In genomic region chr7:8143151-8143874, GRCh38 we compare ENCODE assay signal across 12 cellular contexts.
DNase-seq lines count a peak whose midpoint lies in the region; ATAC-seq, FAIRE-seq and TF ChIP-seq lines count a peak whose summit lies in the region.
"Had no signal": no experiment of that assay in that cellular context is flagged by ENCODE, and none has a peak within 500 bp of the region (broad histone marks: within the 10 kb centered on the region; RNA-seq: fewer than 3 reads in every experiment).

No MANE protein-coding gene starts in this region.

- H3K27ac Mint-ChIP-seq in CD4-positive, CD25-positive, alpha-beta regulatory T cell = peak overlapping the region; percentile 86 to 96 (median 93)
- H3K27ac Mint-ChIP-seq: H9 had no signal

- peak; percentile 38 to 53 for ATAC-seq in CD4-positive, CD25-positive, alpha-beta regulatory T cell (ENCODE audit: low read depth in 2 of 2)
- ATAC-seq in GM19035 (IDR thresholded peaks at IDR 0.05; ENCODE audit: unreplicated experiment) = peak; percentile 60
- peak; percentile 71 for ATAC-seq in HG03175 (IDR thresholded peaks at IDR 0.05; ENCODE audit: unreplicated experiment)
- no peak for ATAC-seq in right lobe of liver
- no peak for ATAC-seq in HG03457 (IDR thresholded peaks at IDR 0.05; ENCODE audit: unreplicated experiment)
- ATAC-seq: body of pancreas had no signal

- intact Hi-C loops in right lobe of liver (cut with DNase I) = no loop called here

- no peaks in the 10 kb centered on the region for H3K36me3 ChIP-seq in CD4-positive, CD25-positive, alpha-beta regulatory T cell (ENCODE audit: control insufficient read depth, insufficient read depth, low read length)
- H3K36me3 ChIP-seq in bronchial epithelial cell (ENCODE audit: control insufficient read depth, insufficient read depth, low read length) (no peaks in the 10 kb centered on the region), right lobe of liver (no peaks in the 10 kb centered on the region)

- H3K4me3 Mint-ChIP-seq in CD4-positive, CD25-positive, alpha-beta regulatory T cell = peak overlapping the region; percentile 61 to 93 (median 68)
- H3K4me3 Mint-ChIP-seq: H9 had no signal

- no peaks in the 10 kb centered on the region for H3K36me3 Mint-ChIP-seq in CD4-positive, CD25-positive, alpha-beta regulatory T cell

- H3K4me3 ChIP-seq in CD4-positive, CD25-positive, alpha-beta regulatory T cell (ENCODE audit: low read depth, low read length) = peak overlapping the region; percentile 83
- H3K4me3 ChIP-seq in bronchial epithelial cell (ENCODE audit: low read depth, low read length) = no peak overlapping the region
- H3K4me3 ChIP-seq in right lobe of liver = no peak overlapping the region
- H3K4me3 ChIP-seq: body of pancreas had no signal

- peaks cover 70% of the 10 kb centered on the region for H3K4me1 ChIP-seq in CD4-positive, CD25-positive, alpha-beta regulatory T cell (ENCODE audit: control insufficient read depth, insufficient read depth, low read length, poor library complexity, severe bottlenecking)
- H3K4me1 ChIP-seq in right lobe of liver = peaks cover 0 to 27% (median 0%) of the 10 kb centered on the region in 4 donors
- H3K4me1 ChIP-seq: body of pancreas had no signal

- no peaks in the 10 kb centered on the region for H3K27me3 ChIP-seq in CD4-positive, CD25-positive, alpha-beta regulatory T cell (ENCODE audit: control insufficient read depth, insufficient read depth, low read length)
- no peaks in the 10 kb centered on the region for H3K27me3 ChIP-seq in bronchial epithelial cell (ENCODE audit: control insufficient read depth, insufficient read depth, low read length)
- no peaks in the 10 kb centered on the region for H3K27me3 ChIP-seq in right lobe of liver
- H3K27me3 ChIP-seq: body of pancreas had no signal

- peak; percentile 7 for FAIRE-seq in bronchial epithelial cell (lab: Jason Lieb, UNC)

- H3K4me1 Mint-ChIP-seq in CD4-positive, CD25-positive, alpha-beta regulatory T cell = peaks cover 62 to 96% (median 71%) of the 10 kb centered on the region in 4 donors

- TF ChIP-seq CTCF in bronchial epithelial cell (IDR thresholded peaks at IDR 0.05; ENCODE audit: insufficient read depth, low read length, severe bottlenecking) (no peak), right lobe of liver (IDR thresholded peaks at IDR 0.05) (no peak)

- H3K9me3 Mint-ChIP-seq in CD4-positive, CD25-positive, alpha-beta regulatory T cell = no peaks in the 10 kb centered on the region
- H3K9me3 Mint-ChIP-seq: H9 had no signal

- 63% methylated on average over 4 of the region's 6 CpGs for WGBS in right lobe of liver (ENCODE audit: insufficient coverage, low coverage, low lambda C conversion rate, missing lambda C conversion rate)

- TF ChIP-seq POLR2A in right lobe of liver (IDR thresholded peaks at IDR 0.05) = no peak

- peak overlapping the region; percentile 87 for H3K27ac ChIP-seq in CD4-positive, CD25-positive, alpha-beta regulatory T cell (ENCODE audit: insufficient read depth, low read length, poor library complexity, severe bottlenecking)
- H3K27ac ChIP-seq in right lobe of liver = no peak overlapping the region
- H3K27ac ChIP-seq: body of pancreas had no signal

- H3K27me3 Mint-ChIP-seq in CD4-positive, CD25-positive, alpha-beta regulatory T cell = no peaks in the 10 kb centered on the region

- no peaks in the 10 kb centered on the region for H3K9me3 ChIP-seq in CD4-positive, CD25-positive, alpha-beta regulatory T cell (ENCODE audit: control insufficient read depth in 2 of 2, low read length in 2 of 2)
- no peaks in the 10 kb centered on the region for H3K9me3 ChIP-seq in right lobe of liver

- DNase-seq in CD4-positive, CD25-positive, alpha-beta regulatory T cell = peak in 1 of 3 donors; percentile 48
- DNase-seq in bronchial epithelial cell (ENCODE audit: low read depth) = peak; percentile 67
- no peak for DNase-seq in right lobe of liver
- DNase-seq in pons (ENCODE audit: low spot score) = no peak
- DNase-seq in NCI-H1092 (lab: John Stamatoyannopoulos, UW) = no peak
- DNase-seq: body of pancreas, H9, NCI-H82, trophoblast cell had no signal

Comparison
In these comparisons a context has a peak if more than half of its experiments do, and no peak if none do; other contexts are left out.
1. ATAC-seq: peak in CD4-positive, CD25-positive, alpha-beta regulatory T cell (2 of 2), GM19035 (single experiment) and HG03175 (single experiment); none in right lobe of liver (0 of 4) and HG03457 (single experiment).